Comparison of ENCODE assay signal across 19 cellular contexts in the genomic region with DNA sequence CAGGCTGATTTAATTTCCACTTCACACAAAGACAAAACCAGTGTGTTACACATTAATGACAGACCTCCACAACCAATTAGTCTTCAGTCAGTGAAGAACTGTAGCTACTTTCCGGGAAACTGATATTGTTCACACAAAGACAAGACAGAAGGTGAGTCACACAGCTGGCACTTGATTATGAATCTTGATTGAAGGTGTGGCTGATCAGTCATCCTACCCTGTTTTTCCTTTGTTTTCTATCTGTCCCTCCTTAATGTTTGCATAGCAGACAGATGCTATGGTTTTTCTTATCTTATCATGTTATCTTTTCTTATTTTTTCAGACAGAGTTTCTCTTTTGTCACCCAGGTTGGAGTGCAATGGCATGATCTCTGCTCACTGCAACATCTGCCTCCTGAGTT.
DNase-seq lines count a peak whose midpoint lies in the region; ATAC-seq, FAIRE-seq and TF ChIP-seq lines count a peak whose summit lies in the region.
"Had no signal": no experiment of that assay in that cellular context is flagged by ENCODE, and none has a peak within 500 bp of the region (broad histone marks: within the 10 kb centered on the region; RNA-seq: fewer than 3 reads in every experiment).

No MANE protein-coding gene starts in this region.

- H2AFZ ChIP-seq in SK-N-SH (ENCODE audit: low read depth) (no peak overlapping the region), HepG2 (ENCODE audit: low read length) (no peak overlapping the region)

- H4K20me1 ChIP-seq in SK-N-SH (ENCODE audit: insufficient read depth) = no peaks in the 10 kb centered on the region
- no peaks in the 10 kb centered on the region for H4K20me1 ChIP-seq in HepG2 (ENCODE audit: insufficient read depth, low read length)

- CTCF ChIA-PET in A549 (lab: Yijun Ruan, JAX) = interaction anchor here (0.9 kb wide), 1 partner anchor 18 kb away, joined by 3 read pairs; no protein-coding TSS in a partner anchor
- CTCF ChIA-PET in SK-N-SH (lab: Yijun Ruan, JAX) = no interaction called here
- CTCF ChIA-PET in HepG2 (lab: Yijun Ruan, JAX; ENCODE audit: low intra/inter-chr PET ratio, low total read pairs) = no interaction called here
- CTCF ChIA-PET in activated CD4-positive, alpha-beta T cell treated with anti-CD3 and anti-CD28 coated beads, Interleukin-2, amount 10 ng/mL, durations not matched to agents 7 days and 5 days (lab: Charles Lee) = no interaction called here

- FAIRE-seq in A549 (lab: Jason Lieb, UNC) (no peak), HepG2 (lab: Jason Lieb, UNC) (no peak)
- FAIRE-seq: colon had no signal

- peaks cover 27% of the 10 kb centered on the region for H3K4me1 ChIP-seq in A549
- H3K4me1 ChIP-seq in SK-N-SH (ENCODE audit: control insufficient read depth in 1 of 2, insufficient read depth in 2 of 2, low read depth in 1 of 2, low read length in 1 of 2) = peaks cover 0 to 6% of the 10 kb centered on the region in 2 experiments; a peak in 2 of 4 replicates
- H3K4me1 ChIP-seq in foreskin keratinocyte = peaks cover 6% of the 10 kb centered on the region
- no peaks in the 10 kb centered on the region for H3K4me1 ChIP-seq in HepG2 (ENCODE audit: insufficient read depth, low read length)
- H3K4me1 ChIP-seq: upper lobe of right lung had no signal

- no peaks in the 10 kb centered on the region for H3K4me1 Mint-ChIP-seq in activated CD4-positive, alpha-beta T cell treated with anti-CD3 and anti-CD28 coated beads, Interleukin-2, amount 10 ng/mL, durations not matched to agents 7 days and 5 days

- POLR2A ChIA-PET in A549 (lab: Yijun Ruan, JAX) (no interaction called here), SK-N-SH (lab: Yijun Ruan, JAX) (no interaction called here), HepG2 (lab: Yijun Ruan, JAX) (no interaction called here)
- POLR2A ChIA-PET in activated CD4-positive, alpha-beta T cell treated with anti-CD3 and anti-CD28 coated beads, Interleukin-2, amount 10 ng/mL, durations not matched to agents 7 days and 5 days (lab: Charles Lee) = no interaction called here

- H3K36me3 ChIP-seq in SK-N-SH (replicated peaks in 1 of 2; ENCODE audit: control insufficient read depth in 1 of 2, insufficient read depth in 2 of 2, low read length in 1 of 2) = no peaks in the 10 kb centered on the region
- H3K36me3 ChIP-seq in HepG2 (replicated peaks in 1 of 2; ENCODE audit: control insufficient read depth in 1 of 2, insufficient read depth in 2 of 2, low read length in 2 of 2) = no peaks in the 10 kb centered on the region
- H3K36me3 ChIP-seq: upper lobe of right lung had no signal

- H3K27me3 ChIP-seq in SK-N-SH (ENCODE audit: insufficient read depth) (no peaks in the 10 kb centered on the region), foreskin keratinocyte (no peaks in the 10 kb centered on the region), HepG2 (ENCODE audit: control insufficient read depth in 1 of 2, insufficient read depth in 2 of 2, low read length in 2 of 2) (no peaks in the 10 kb centered on the region)
- H3K27me3 ChIP-seq: upper lobe of right lung had no signal

- in situ Hi-C loops in HepG2 (cut with HindIII; ENCODE audit: extremely low pct_ligation_motif_present, low pct_unique_long_range_greater_than_20kb) = no loop called here

- no peak overlapping the region for H3K9ac ChIP-seq in SK-N-SH
- H3K9ac ChIP-seq in HepG2 (ENCODE audit: insufficient read depth, low read depth, low read length) = no peak overlapping the region

- intact Hi-C loops in HepG2 (cut with micrococcal nuclease; ENCODE audit: unreplicated experiment) = no loop called here

- ATAC-seq in A549 (peak; percentile 56 to 67; a peak in 4 of 6 replicates), foreskin keratinocyte (peak; percentile 99), HepG2 (no peak), HG03460 (IDR thresholded peaks at IDR 0.05; ENCODE audit: unreplicated experiment) (no peak)
- ATAC-seq: right cardiac atrium; stimulated activated naive CD8-positive, alpha-beta T cell treated with anti-CD3 and anti-CD28 coated beads, Interleukin-15, Interleukin-2, amounts not matched to agents 100 U/mL and 50 U/mL, for 24 hours; upper lobe of right lung had no signal

- no peaks in the 10 kb centered on the region for H3K36me3 Mint-ChIP-seq in activated CD4-positive, alpha-beta T cell treated with anti-CD3 and anti-CD28 coated beads, Interleukin-2, amount 10 ng/mL, durations not matched to agents 7 days and 5 days (ENCODE audit: low read depth)

- TF ChIP-seq CTCF in A549 (IDR thresholded peaks at IDR 0.05) (no peak), SK-N-SH (IDR thresholded peaks at IDR 0.05) (no peak), foreskin keratinocyte (conservative IDR thresholded peaks at IDR 0.05) (no peak), HepG2 (CRISPR knock-in tag; IDR thresholded peaks at IDR 0.05) (no peak)

- no peaks in the 10 kb centered on the region for H3K27me3 Mint-ChIP-seq in activated CD4-positive, alpha-beta T cell treated with anti-CD3 and anti-CD28 coated beads, Interleukin-2, amount 10 ng/mL, durations not matched to agents 7 days and 5 days

- H3K27ac Mint-ChIP-seq in activated CD4-positive, alpha-beta T cell treated with anti-CD3 and anti-CD28 coated beads, Interleukin-2, amount 10 ng/mL, durations not matched to agents 7 days and 5 days = no peak overlapping the region
- H3K27ac Mint-ChIP-seq: T-helper 2 cell treated with Interferon-gamma antibody and Interleukin-4, amounts not matched to agents 5 μg/mL and 100 μg/mL, for 36 hours had no signal

- TF ChIP-seq EP300 in A549 (IDR thresholded peaks at IDR 0.05) = no peak
- TF ChIP-seq EP300 in SK-N-SH (IDR thresholded peaks at IDR 0.05; ENCODE audit: borderline replicate concordance in 1 of 2, low read depth in 1 of 2, low read length in 1 of 2) = no peak
- TF ChIP-seq EP300 in HepG2 (IDR thresholded peaks at IDR 0.05; ENCODE audit: low read depth in 2 of 2, low read length in 2 of 2) = no peak
- no peak for TF ChIP-seq EP300 in HepG2 (CRISPR knock-in tag; IDR thresholded peaks at IDR 0.05; ENCODE audit: borderline replicate concordance)

- H3K9me2 ChIP-seq in SK-N-SH = no peaks in the 10 kb centered on the region

- WGBS in A549 (ENCODE audit: missing lambda C conversion rate) = 0% methylated on average over 1 of the region's 1 CpG
- WGBS in SK-N-SH (ENCODE audit: low lambda C conversion rate) = 11% methylated on average over 1 of the region's 1 CpG
- 58% methylated on average over 1 of the region's 1 CpG for whole genome bisulfite sequencing in HepG2 (ENCODE audit: low lambda C conversion rate)

- H3K4me3 ChIP-seq in A549 = no peak overlapping the region
- no peak overlapping the region for H3K4me3 ChIP-seq in SK-N-SH (ENCODE audit: low read depth in 2 of 2, low read length in 1 of 2)
- H3K4me3 ChIP-seq in HepG2 (replicated peaks in 1 of 3; ENCODE audit: insufficient read depth in 1 of 3, low read depth in 2 of 3, low read length in 3 of 3) = no peak overlapping the region
- H3K4me3 ChIP-seq: upper lobe of right lung had no signal

- H3K9me3 Mint-ChIP-seq in activated CD4-positive, alpha-beta T cell treated with anti-CD3 and anti-CD28 coated beads, Interleukin-2, amount 10 ng/mL, durations not matched to agents 7 days and 5 days = no peaks in the 10 kb centered on the region
- H3K9me3 Mint-ChIP-seq: T-helper 2 cell treated with Interferon-gamma antibody and Interleukin-4, amounts not matched to agents 5 μg/mL and 100 μg/mL, for 36 hours had no signal

- peak overlapping the region in 1 of 2 experiments; percentile 68; a peak in 4 of 6 replicates for H3K27ac ChIP-seq in A549
- H3K27ac ChIP-seq in SK-N-SH (ENCODE audit: low read depth in 2 of 2, low read length in 1 of 2) = no peak overlapping the region
- no peak overlapping the region for H3K27ac ChIP-seq in foreskin keratinocyte
- no peak overlapping the region for H3K27ac ChIP-seq in HepG2 (ENCODE audit: extremely low read length, insufficient read depth, low read length)
- H3K27ac ChIP-seq: C4-2B, HL-60, upper lobe of right lung had no signal

- H3K4me2 ChIP-seq in A549 (peak overlapping the region; percentile 52), SK-N-SH (no peak overlapping the region), HepG2 (ENCODE audit: low read depth, low read length) (no peak overlapping the region)

- no TSS peak for BruUV-seq in HepG2 (replicated peaks; lab: Mats Ljungman, UMichigan)

- H3K9me3 ChIP-seq in A549 = no peaks in the 10 kb centered on the region
- no peaks in the 10 kb centered on the region for H3K9me3 ChIP-seq in SK-N-SH
- no peaks in the 10 kb centered on the region for H3K9me3 ChIP-seq in HepG2 (ENCODE audit: low read length)
- H3K9me3 ChIP-seq: upper lobe of right lung had no signal

- H3K79me2 ChIP-seq in SK-N-SH (ENCODE audit: insufficient read depth) (no peaks in the 10 kb centered on the region), HepG2 (ENCODE audit: insufficient read depth, low read length) (no peaks in the 10 kb centered on the region)

- H3F3A ChIP-seq in SK-N-SH (replicated peaks; ENCODE audit: insufficient read depth) = no peaks in the 10 kb centered on the region

- H3K4me3 Mint-ChIP-seq in activated CD4-positive, alpha-beta T cell treated with anti-CD3 and anti-CD28 coated beads, Interleukin-2, amount 10 ng/mL, durations not matched to agents 7 days and 5 days = no peak overlapping the region
- H3K4me3 Mint-ChIP-seq: T-helper 2 cell treated with Interferon-gamma antibody and Interleukin-4, amounts not matched to agents 5 μg/mL and 100 μg/mL, for 36 hours had no signal

- TF ChIP-seq POLR2A in A549 (IDR thresholded peaks at IDR 0.05; ENCODE audit: low read length) (no peak), HepG2 (IDR thresholded peaks at IDR 0.05; ENCODE audit: insufficient read depth in 1 of 2, low read depth in 2 of 2, low read length in 2 of 2) (no peak)

- DNase-seq in A549 (ENCODE audit: low read depth in 1 of 2, low spot score in 1 of 2) = peak; percentile 19 to 62
- DNase-seq in HPDE6-E6E7 (ENCODE audit: extremely low spot score) = peak; percentile 57
- no peak for DNase-seq in SK-N-SH
- peak; percentile 61 to 77 for DNase-seq in foreskin keratinocyte
- DNase-seq in HepG2 (ENCODE audit: low spot score) = no peak
- no peak for DNase-seq in NCI-H510A (lab: John Stamatoyannopoulos, UW)
- DNase-seq in activated CD4-positive, alpha-beta T cell treated with anti-CD3 and anti-CD28 coated beads, Interleukin-2, amount 10 ng/mL, durations not matched to agents 7 days and 5 days = no peak
- DNase-seq: activated gamma-delta T cell; aorta; occipital lobe; right cardiac atrium; SIG-M5; stimulated activated naive CD8-positive, alpha-beta T cell treated with anti-CD3 and anti-CD28 coated beads, Interleukin-15, Interleukin-2, amounts not matched to agents 100 U/mL and 50 U/mL, for 24 hours; upper lobe of right lung had no signal

- TF ChIP-seq RAD21 in A549 (conservative IDR thresholded peaks at IDR 0.05 in 1 of 2, IDR thresholded peaks at IDR 0.05 in 1 of 2) (no peak), SK-N-SH (IDR thresholded peaks at IDR 0.05; ENCODE audit: low read length) (no peak), HepG2 (CRISPR knock-in tag; IDR thresholded peaks at IDR 0.05) (no peak)

TF ChIP-seq in SK-N-SH, 30 proteins besides CTCF, POLR2A, EP300 and RAD21 (continues in another document):
- TF ChIP-seq RFX5 (IDR thresholded peaks at IDR 0.05; ENCODE audit: low read length) (no peak), CHD2 (IDR thresholded peaks at IDR 0.05; ENCODE audit: low read length, partially characterized antibody) (no peak), FOXM1 (IDR thresholded peaks at IDR 0.05; ENCODE audit: low read depth) (no peak)

Comparison
In these comparisons a context has a peak if more than half of its experiments do, and no peak if none do; other contexts are left out.
1. ATAC-seq: peak in A549 (2 of 2) and foreskin keratinocyte (single experiment); none in HepG2 (single experiment) and HG03460 (single experiment).
2. DNase-seq: peak in A549 (2 of 2), HPDE6-E6E7 (single experiment) and foreskin keratinocyte (2 of 2); none in SK-N-SH (single experiment), HepG2 (single experiment), NCI-H510A (single experiment) and activated CD4-positive, alpha-beta T cell treated with anti-CD3 and anti-CD28 coated beads, Interleukin-2, amount 10 ng/mL, durations not matched to agents 7 days and 5 days (single experiment).
3. Of the 38 proteins assayed by ChIP-seq in both HepG2 and A549: peak only in HepG2: none; only in A549: FOSL2; in both: none; in neither: 37.